Comparison of ENCODE assay signal across 1 cellular context in genomic region chr3:129623447-129624118, GRCh38.
TF ChIP-seq lines count a peak whose summit lies in the region.

No MANE protein-coding gene starts in this region.

TF ChIP-seq in HepG2, 621 proteins besides CTCF, POLR2A, EP300 and RAD21 (continued from another document and continues in another):
- TF ChIP-seq ZBTB33 (CRISPR knock-in tag; IDR thresholded peaks at IDR 0.05) (peak; percentile 53; the same call in 1 of the 2 replicates), KDM2A (CRISPR knock-in tag; IDR thresholded peaks at IDR 0.05; ENCODE audit: borderline replicate concordance, low read depth) (0 out of 2 replicates have a peak, but pooled peaks have one; percentile 49), GATAD2A (CRISPR knock-in tag; IDR thresholded peaks at IDR 0.05) (peak; percentile 76), ZC3H13 (CRISPR knock-in tag; IDR thresholded peaks at IDR 0.05) (no peak), TAF1 (CRISPR knock-in tag; IDR thresholded peaks at IDR 0.05) (peak; percentile 27; the same call in 1 of the 2 replicates), SAP130 (CRISPR knock-in tag; IDR thresholded peaks at IDR 0.05; ENCODE audit: low read depth) (peak; percentile 46), ETV5 (CRISPR knock-in tag; IDR thresholded peaks at IDR 0.05; ENCODE audit: borderline replicate concordance) (peak; percentile 97), U2AF1 (optimal IDR thresholded peaks at IDR 0.05; ENCODE audit: low read depth, low read length) (no peak), FOXP4 (CRISPR knock-in tag; IDR thresholded peaks at IDR 0.05) (peak; percentile 45; the same call in 1 of the 2 replicates), MAX (IDR thresholded peaks at IDR 0.05) (peak; percentile 68; the same call in 1 of the 2 replicates), ISL2 (CRISPR knock-in tag; IDR thresholded peaks at IDR 0.05) (peak; percentile 43; the same call in 1 of the 2 replicates), ZSCAN20 (CRISPR knock-in tag; IDR thresholded peaks at IDR 0.05; ENCODE audit: borderline replicate concordance) (no peak), FOXO1 (CRISPR knock-in tag; IDR thresholded peaks at IDR 0.05) (0 out of 2 replicates have a peak, but pooled peaks have one; percentile 24), RBFOX2 (IDR thresholded peaks at IDR 0.05; ENCODE audit: low read depth, low read length) (no peak), KAT2B (IDR thresholded peaks at IDR 0.05; ENCODE audit: borderline replicate concordance, low read depth, low read length) (no peak), PAXIP1 (CRISPR knock-in tag; conservative IDR thresholded peaks at IDR 0.05) (peak; percentile 67; the same call in 1 of the 2 replicates), BCL6 (CRISPR knock-in tag; IDR thresholded peaks at IDR 0.05) (0 out of 2 replicates have a peak, but pooled peaks have one; percentile 8), ZNF770 (CRISPR knock-in tag; IDR thresholded peaks at IDR 0.05) (0 out of 2 replicates have a peak, but pooled peaks have one; percentile 19), MXD4 (CRISPR knock-in tag; IDR thresholded peaks at IDR 0.05) (no peak), GABPA (IDR thresholded peaks at IDR 0.05; ENCODE audit: low read depth, low read length) (no peak), GABPA (CRISPR knock-in tag; IDR thresholded peaks at IDR 0.05; ENCODE audit: low read depth) (peak; percentile 77), STAT5B (CRISPR knock-in tag; IDR thresholded peaks at IDR 0.05) (no peak), DDIT3 (CRISPR knock-in tag; IDR thresholded peaks at IDR 0.05) (no peak), ZNF563 (CRISPR knock-in tag; IDR thresholded peaks at IDR 0.05) (peak; percentile 53; the same call in 1 of the 2 replicates), HIC2 (CRISPR knock-in tag; IDR thresholded peaks at IDR 0.05; ENCODE audit: low read depth) (0 out of 2 replicates have a peak, but pooled peaks have one; percentile 34), NCOA2 (CRISPR knock-in tag; IDR thresholded peaks at IDR 0.05) (peak; percentile 62), FOXA3 (CRISPR knock-in tag; IDR thresholded peaks at IDR 0.05) (peak; percentile 53; the same call in 1 of the 2 replicates), RNF2 (conservative IDR thresholded peaks at IDR 0.05; ENCODE audit: low read depth) (no peak), PRDM15 (CRISPR knock-in tag; IDR thresholded peaks at IDR 0.05) (no peak), ZSCAN25 (CRISPR knock-in tag; IDR thresholded peaks at IDR 0.05) (no peak), ZMYM4 (CRISPR knock-in tag; IDR thresholded peaks at IDR 0.05) (no peak), MBNL3 (CRISPR knock-in tag; conservative IDR thresholded peaks at IDR 0.05) (no peak), ZKSCAN1 (IDR thresholded peaks at IDR 0.05; ENCODE audit: low read length) (peak; percentile 87), ZNF230 (CRISPR knock-in tag; IDR thresholded peaks at IDR 0.05) (no peak), SOX5 (CRISPR knock-in tag; IDR thresholded peaks at IDR 0.05; ENCODE audit: borderline replicate concordance) (peak; percentile 28; the same call in 1 of the 2 replicates), RCOR2 (CRISPR knock-in tag; IDR thresholded peaks at IDR 0.05) (peak; percentile 73; the same call in 1 of the 2 replicates), MEIS2 (CRISPR knock-in tag; IDR thresholded peaks at IDR 0.05) (0 out of 2 replicates have a peak, but pooled peaks have one; percentile 23), ZKSCAN5 (CRISPR knock-in tag; IDR thresholded peaks at IDR 0.05) (0 out of 2 replicates have a peak, but pooled peaks have one; percentile 61), ZBTB10 (CRISPR knock-in tag; IDR thresholded peaks at IDR 0.05; ENCODE audit: borderline replicate concordance) (peak; percentile 34; the same call in 1 of the 2 replicates), CEBPG (CRISPR knock-in tag; IDR thresholded peaks at IDR 0.05) (0 out of 2 replicates have a peak, but pooled peaks have one; percentile 12), ZMYM3 (CRISPR knock-in tag; IDR thresholded peaks at IDR 0.05) (peak; percentile 95), ZNF850 (CRISPR knock-in tag; conservative IDR thresholded peaks at IDR 0.05) (no peak), PHF5A (CRISPR knock-in tag; IDR thresholded peaks at IDR 0.05; ENCODE audit: low read depth, unreplicated experiment) (no peak), PHB2 (IDR thresholded peaks at IDR 0.05; ENCODE audit: partially characterized antibody) (no peak), KLF15 (CRISPR knock-in tag; IDR thresholded peaks at IDR 0.05; ENCODE audit: borderline replicate concordance) (no peak), ZNF569 (CRISPR knock-in tag; IDR thresholded peaks at IDR 0.05; ENCODE audit: borderline replicate concordance) (no peak), RXRB (CRISPR knock-in tag; IDR thresholded peaks at IDR 0.05; ENCODE audit: borderline replicate concordance) (peak; percentile 72; the same call in 1 of the 2 replicates)
